In genomic region chr1:23166854-23167253, GRCh38 we compare ENCODE assay signal across 8 cellular contexts. TPM values are rescaled to one million over a fixed set of nuclear protein-coding genes. Genes with fewer than 3 reads are reported as not detected.
DNase-seq lines count a peak whose midpoint lies in the region; ATAC-seq, FAIRE-seq and TF ChIP-seq lines count a peak whose summit lies in the region.

No MANE protein-coding gene starts in this region.

- peaks cover 2% of the 10 kb centered on the region for H3K36me3 Mint-ChIP-seq in activated CD4-positive, alpha-beta memory T cell treated with anti-CD3 and anti-CD28 coated beads, Interleukin-2, amount 10 ng/mL, durations not matched to agents 7 days and 5 days (ENCODE audit: low read depth)

- TF ChIP-seq CTCF in GM13976 (IDR thresholded peaks at IDR 0.05; ENCODE audit: borderline replicate concordance, control extremely low read depth, extremely low read depth, insufficient read depth, missing control alignments) (no peak), GM10248 (IDR thresholded peaks at IDR 0.05; ENCODE audit: control extremely low read depth, extremely low read depth, low read depth, missing control alignments) (no peak)

- no peaks in the 10 kb centered on the region for H3K9me3 ChIP-seq in HAP-1
- no peaks in the 10 kb centered on the region for H3K9me3 ChIP-seq in right cardiac atrium (ENCODE audit: control insufficient read depth, low read length)
- H3K9me3 ChIP-seq in small intestine (ENCODE audit: control insufficient read depth, low read depth) = no peaks in the 10 kb centered on the region

- peaks cover 2% of the 10 kb centered on the region for H3K27me3 Mint-ChIP-seq in activated CD4-positive, alpha-beta memory T cell treated with anti-CD3 and anti-CD28 coated beads, Interleukin-2, amount 10 ng/mL, durations not matched to agents 7 days and 5 days

- H3K9me3 Mint-ChIP-seq in activated CD4-positive, alpha-beta memory T cell treated with anti-CD3 and anti-CD28 coated beads, Interleukin-2, amount 10 ng/mL, durations not matched to agents 7 days and 5 days = no peaks in the 10 kb centered on the region

- H3K4me1 Mint-ChIP-seq in activated CD4-positive, alpha-beta memory T cell treated with anti-CD3 and anti-CD28 coated beads, Interleukin-2, amount 10 ng/mL, durations not matched to agents 7 days and 5 days = peaks cover 28% of the 10 kb centered on the region

- H3K36me3 ChIP-seq in HAP-1 (replicated peaks) (no peaks in the 10 kb centered on the region), small intestine (ENCODE audit: control insufficient read depth in 2 of 2, insufficient read depth in 2 of 2, low read length in 2 of 2) (no peaks in the 10 kb centered on the region)

- CTCF ChIA-PET in activated CD4-positive, alpha-beta memory T cell treated with anti-CD3 and anti-CD28 coated beads, Interleukin-2, amount 10 ng/mL, durations not matched to agents 7 days and 5 days (lab: Charles Lee) = interaction anchor here (1.4 to 2.5 kb wide), 2 partner anchors 57 to 67 kb away, joined by 6 to 17 read pairs; no protein-coding TSS in a partner anchor
- CTCF ChIA-PET in GM10248 (lab: Yijun Ruan, JAX) = interaction anchor here (1.0 to 14.6 kb wide), 4 partner anchors 13 to 66 kb away, joined by 4 to 123 read pairs (median 4); no protein-coding TSS in a partner anchor

- POLR2A ChIA-PET in activated CD4-positive, alpha-beta memory T cell treated with anti-CD3 and anti-CD28 coated beads, Interleukin-2, amount 10 ng/mL, durations not matched to agents 7 days and 5 days (lab: Charles Lee) = interaction anchor here (0.8 to 5.0 kb wide), 11 partner anchors 8 to 67 kb away, joined by 3 to 26 read pairs (median 4); no protein-coding TSS in a partner anchor
- POLR2A ChIA-PET in GM10248 (lab: Yijun Ruan, JAX) = interaction anchor here (1.6 kb wide), 1 partner anchor 17 kb away, joined by 10 read pairs; no protein-coding TSS in a partner anchor

- no peak for FAIRE-seq in small intestine (lab: Jason Lieb, UNC)

- no peak overlapping the region for H3K27ac Mint-ChIP-seq in activated CD4-positive, alpha-beta memory T cell treated with anti-CD3 and anti-CD28 coated beads, Interleukin-2, amount 10 ng/mL, durations not matched to agents 7 days and 5 days

- H3K27me3 ChIP-seq in HAP-1 (ENCODE audit: low read depth) (no peaks in the 10 kb centered on the region), right cardiac atrium (ENCODE audit: control insufficient read depth, insufficient read depth) (no peaks in the 10 kb centered on the region), small intestine (ENCODE audit: control insufficient read depth in 2 of 2, insufficient read depth in 2 of 2, low read length in 2 of 2) (no peaks in the 10 kb centered on the region)

- H3K4me1 ChIP-seq in HAP-1 (peaks cover 13% of the 10 kb centered on the region), right cardiac atrium (ENCODE audit: control insufficient read depth, insufficient read depth, low read length) (peaks cover 3% of the 10 kb centered on the region), small intestine (ENCODE audit: control insufficient read depth in 2 of 2, insufficient read depth in 1 of 2, low read depth in 1 of 2, low read length in 1 of 2) (peaks cover 0 to 2% of the 10 kb centered on the region in 2 donors)

- ATAC-seq in right cardiac atrium (no peak), HG02852 (IDR thresholded peaks at IDR 0.05; ENCODE audit: unreplicated experiment) (no peak), GM21360 (IDR thresholded peaks at IDR 0.05; ENCODE audit: unreplicated experiment) (no peak)

- DNase-seq in HAP-1 (ENCODE audit: low spot score in 2 of 2) = peak; percentile 48 to 85
- no peak for DNase-seq in activated CD4-positive, alpha-beta memory T cell treated with anti-CD3 and anti-CD28 coated beads, Interleukin-2, amount 10 ng/mL, durations not matched to agents 7 days and 5 days
- DNase-seq in right cardiac atrium = no peak
- no peak for DNase-seq in small intestine
- DNase-seq in GM13976 (ENCODE audit: low spot score) = no peak
- DNase-seq in GM10248 (ENCODE audit: extremely low spot score) = no peak

- peak overlapping the region; percentile 75 for H3K4me3 Mint-ChIP-seq in activated CD4-positive, alpha-beta memory T cell treated with anti-CD3 and anti-CD28 coated beads, Interleukin-2, amount 10 ng/mL, durations not matched to agents 7 days and 5 days

- intact Hi-C loops in right cardiac atrium (cut with DNase I) = no loop called here

- peak overlapping the region; percentile 54 for H3K4me3 ChIP-seq in HAP-1
- H3K4me3 ChIP-seq in right cardiac atrium (ENCODE audit: low read length) = peak overlapping the region; percentile 77
- H3K4me3 ChIP-seq in small intestine (ENCODE audit: low read depth in 1 of 2, low read length in 2 of 2) = peak overlapping the region in 1 of 2 donors; percentile 96

- in situ Hi-C loops in HAP-1 (cut with MboI; ENCODE audit: low sequenced_read_pairs) (no loop called here), GM13976 (cut with MboI; ENCODE audit: low sequenced_read_pairs, unreplicated experiment) (no loop called here)

- H3K27ac ChIP-seq in right cardiac atrium (ENCODE audit: low read length) (peak overlapping the region; percentile 65), small intestine (ENCODE audit: low read depth in 1 of 2, low read length in 1 of 2) (peak overlapping the region; percentile 91 to 97)

RNA-seq across cellular contexts. Expression of gene LUZP1, which starts 1.8 kb away (rescaled TPM):
- 10 to 100 TPM; 19.4 to 21.8 TPM for total RNA-seq in activated CD4-positive, alpha-beta memory T cell treated with anti-CD3 and anti-CD28 coated beads, Interleukin-2, amount 10 ng/mL, durations not matched to agents 7 days and 5 days
- total RNA-seq in right cardiac atrium = 10 to 100 TPM; 33.2 to 61.9 (median 42.4) TPM
- polyA plus RNA-seq in right cardiac atrium (9.5 TPM), small intestine (10 to 100 TPM; 14.1 to 21.7 (median 17.3) TPM)

RNA-seq across cellular contexts. Expression of gene HTR1D, which starts 50.4 kb away (rescaled TPM):
- total RNA-seq in activated CD4-positive, alpha-beta memory T cell treated with anti-CD3 and anti-CD28 coated beads, Interleukin-2, amount 10 ng/mL, durations not matched to agents 7 days and 5 days = not detected
- not detected for total RNA-seq in right cardiac atrium
- polyA plus RNA-seq in right cardiac atrium (0.05 TPM), small intestine (10 to 100 TPM in 1 of 3 donors, 1 to 10 TPM in 2; 6.0 to 11.3 (median 6.5) TPM)

Comparison
In these comparisons a context has a peak if more than half of its experiments do, and no peak if none do; other contexts are left out.
1. DNase-seq: peak in HAP-1 (2 of 2); none in activated CD4-positive, alpha-beta memory T cell treated with anti-CD3 and anti-CD28 coated beads, Interleukin-2, amount 10 ng/mL, durations not matched to agents 7 days and 5 days (single experiment), right cardiac atrium (0 of 3), small intestine (single experiment), GM13976 (single experiment) and GM10248 (single experiment).